ENCODE assay signal across 11 cellular contexts in genomic region chr9:752201-752600, GRCh38.
DNase-seq lines count a peak whose midpoint lies in the region; ATAC-seq, FAIRE-seq and TF ChIP-seq lines count a peak whose summit lies in the region.
"Had no signal": no experiment of that assay in that cellular context is flagged by ENCODE, and none has a peak within 500 bp of the region (broad histone marks: within the 10 kb centered on the region; RNA-seq: fewer than 3 reads in every experiment).

No MANE protein-coding gene starts in this region.

- no peak overlapping the region for H3K4me3 ChIP-seq in esophagus muscularis mucosa
- no peak overlapping the region for H3K4me3 ChIP-seq in skeletal muscle cell (ENCODE audit: low read depth, low read length)

- H3K9me3 ChIP-seq in esophagus muscularis mucosa, result no peaks in the 10 kb centered on the region

- peak; percentile 80 for DNase-seq in Daoy (ENCODE audit: low read depth)
- DNase-seq in RCC 7860 (ENCODE audit: low spot score), result peak; percentile 71
- DNase-seq in esophagus muscularis mucosa (ENCODE audit: extremely low spot score), result no peak
- peak; percentile 87 for DNase-seq in skeletal muscle cell (ENCODE audit: low read depth)
- no peak for DNase-seq in NCI-H146 (lab: John Stamatoyannopoulos, UW)
- no peak for DNase-seq in NCI-H524 (lab: John Stamatoyannopoulos, UW)
- DNase-seq: activated CD4-positive, alpha-beta T cell treated with anti-CD3 and anti-CD28 coated beads, Interleukin-2, amount 50 U/mL, for 4 hours; naive thymus-derived CD8-positive, alpha-beta T cell; NCI-H510A had no signal

- ATAC-seq in GM18519 (IDR thresholded peaks at IDR 0.05; ENCODE audit: low FRiP score, unreplicated experiment) (no peak), GM21723 (IDR thresholded peaks at IDR 0.05; ENCODE audit: unreplicated experiment) (no peak)
- ATAC-seq: naive thymus-derived CD8-positive, alpha-beta T cell had no signal

- peaks cover 0 to 13% (median 2%) of the 10 kb centered on the region in 4 donors for H3K36me3 ChIP-seq in esophagus muscularis mucosa

- peak; percentile 58 for FAIRE-seq in RCC 7860 (lab: Jason Lieb, UNC)

- TF ChIP-seq POLR2A in esophagus muscularis mucosa (IDR thresholded peaks at IDR 0.05; ENCODE audit: low read depth), result no peak

- 70% methylated on average over 5 of the region's 5 CpGs for whole genome bisulfite sequencing in esophagus muscularis mucosa

- H3K27ac ChIP-seq in esophagus muscularis mucosa (replicated peaks in 1 of 4), result peak overlapping the region; percentile 68 to 88 (median 76)

- intact Hi-C loops in esophagus muscularis mucosa (cut with DNase I), result no loop called here

- H3K27me3 ChIP-seq in esophagus muscularis mucosa, result no peaks in the 10 kb centered on the region

- no peak for TF ChIP-seq CTCF in esophagus muscularis mucosa (IDR thresholded peaks at IDR 0.05)

- H3K4me1 ChIP-seq in esophagus muscularis mucosa, result peaks cover 29 to 39% (median 34%) of the 10 kb centered on the region in 4 donors

- no peak for TF ChIP-seq EP300 in esophagus muscularis mucosa (IDR thresholded peaks at IDR 0.05)

Comparison
In these comparisons a context has a peak if more than half of its experiments do, and no peak if none do; other contexts are left out.
1. DNase-seq: peak in Daoy (single experiment), RCC 7860 (single experiment) and skeletal muscle cell (single experiment); none in esophagus muscularis mucosa (single experiment), NCI-H146 (single experiment) and NCI-H524 (0 of 2).